Comparison of ENCODE assay signal across 4 cellular contexts in genomic region chr16:19187961-19188360, GRCh38. TPM values are rescaled to one million over a fixed set of nuclear protein-coding genes. Genes with fewer than 3 reads are reported as not detected.
"Had no signal": no experiment of that assay in that cellular context is flagged by ENCODE, and none has a peak within 500 bp of the region (broad histone marks: within the 10 kb centered on the region; RNA-seq: fewer than 3 reads in every experiment).

No MANE protein-coding gene starts in this region.

RNA-seq across cellular contexts. Expression of gene SYT17, which starts 19.9 kb away (rescaled TPM):
- total RNA-seq: activated naive CD4-positive, alpha-beta T cell treated with anti-CD3 and anti-CD28 coated beads for 36 hours; activated naive CD4-positive, alpha-beta T cell treated with anti-CD3 and anti-CD28 coated beads, Interleukin-2, amount 50 U/mL, for 72 hours; activated naive CD8-positive, alpha-beta T cell treated with anti-CD3 and anti-CD28 coated beads, Interleukin-2, amount 10 ng/mL, durations not matched to agents 7 days and 5 days; activated T-helper 17 cell treated with anti-CD3 and anti-CD28 coated beads, Interleukin-2, amount 50 U/mL, for 72 hours had no signal
